ENCODE assay signal across 1 cellular context in the genomic region with DNA sequence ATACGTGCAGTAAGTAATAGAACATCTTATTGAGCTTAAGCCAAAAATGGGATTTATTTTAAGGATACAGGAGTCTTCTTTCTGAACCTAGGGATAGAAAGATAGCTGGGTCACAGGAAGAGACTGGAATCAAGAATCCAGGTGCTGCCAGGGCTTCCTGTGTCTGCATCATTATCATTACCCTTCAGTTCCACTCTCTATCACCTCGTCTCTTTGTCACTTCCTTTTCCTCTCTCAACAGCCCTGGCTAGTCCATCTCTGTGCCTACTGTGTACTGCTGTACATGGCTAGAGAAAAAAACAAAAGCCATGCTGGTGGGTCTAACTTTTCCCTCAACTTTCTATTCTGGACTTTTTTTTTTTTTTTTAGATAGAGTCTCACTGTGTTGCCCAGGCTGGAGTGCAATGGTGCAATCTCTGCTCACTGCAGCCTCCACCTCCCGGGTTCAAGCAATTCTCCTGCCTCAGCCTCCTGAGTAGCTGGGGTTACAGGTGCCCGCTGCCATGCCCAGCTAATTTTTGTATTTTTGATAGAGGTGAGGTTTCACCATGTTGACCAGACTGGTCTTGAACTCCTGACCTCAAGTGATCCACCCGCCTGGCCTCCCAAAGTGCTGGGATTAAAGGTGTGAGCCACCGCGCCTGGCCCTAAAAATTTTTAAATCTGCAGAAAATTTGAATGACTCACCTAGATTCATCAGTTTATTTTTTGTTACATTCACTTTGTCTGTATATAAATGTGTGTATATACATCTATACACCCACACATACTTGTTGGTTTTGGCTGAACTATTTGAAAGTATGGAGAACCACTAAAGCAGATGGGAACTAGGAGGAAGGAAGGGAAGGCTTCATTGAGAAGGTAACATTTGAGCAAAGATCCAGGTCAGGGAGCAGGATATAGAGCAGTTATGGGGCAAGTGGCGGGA.
TF ChIP-seq lines count a peak whose summit lies in the region.

No MANE protein-coding gene starts in this region.

TF ChIP-seq in GM23338, 12 proteins besides CTCF, POLR2A, EP300 and RAD21 (continued from another document):
- TF ChIP-seq, protein P1, sequence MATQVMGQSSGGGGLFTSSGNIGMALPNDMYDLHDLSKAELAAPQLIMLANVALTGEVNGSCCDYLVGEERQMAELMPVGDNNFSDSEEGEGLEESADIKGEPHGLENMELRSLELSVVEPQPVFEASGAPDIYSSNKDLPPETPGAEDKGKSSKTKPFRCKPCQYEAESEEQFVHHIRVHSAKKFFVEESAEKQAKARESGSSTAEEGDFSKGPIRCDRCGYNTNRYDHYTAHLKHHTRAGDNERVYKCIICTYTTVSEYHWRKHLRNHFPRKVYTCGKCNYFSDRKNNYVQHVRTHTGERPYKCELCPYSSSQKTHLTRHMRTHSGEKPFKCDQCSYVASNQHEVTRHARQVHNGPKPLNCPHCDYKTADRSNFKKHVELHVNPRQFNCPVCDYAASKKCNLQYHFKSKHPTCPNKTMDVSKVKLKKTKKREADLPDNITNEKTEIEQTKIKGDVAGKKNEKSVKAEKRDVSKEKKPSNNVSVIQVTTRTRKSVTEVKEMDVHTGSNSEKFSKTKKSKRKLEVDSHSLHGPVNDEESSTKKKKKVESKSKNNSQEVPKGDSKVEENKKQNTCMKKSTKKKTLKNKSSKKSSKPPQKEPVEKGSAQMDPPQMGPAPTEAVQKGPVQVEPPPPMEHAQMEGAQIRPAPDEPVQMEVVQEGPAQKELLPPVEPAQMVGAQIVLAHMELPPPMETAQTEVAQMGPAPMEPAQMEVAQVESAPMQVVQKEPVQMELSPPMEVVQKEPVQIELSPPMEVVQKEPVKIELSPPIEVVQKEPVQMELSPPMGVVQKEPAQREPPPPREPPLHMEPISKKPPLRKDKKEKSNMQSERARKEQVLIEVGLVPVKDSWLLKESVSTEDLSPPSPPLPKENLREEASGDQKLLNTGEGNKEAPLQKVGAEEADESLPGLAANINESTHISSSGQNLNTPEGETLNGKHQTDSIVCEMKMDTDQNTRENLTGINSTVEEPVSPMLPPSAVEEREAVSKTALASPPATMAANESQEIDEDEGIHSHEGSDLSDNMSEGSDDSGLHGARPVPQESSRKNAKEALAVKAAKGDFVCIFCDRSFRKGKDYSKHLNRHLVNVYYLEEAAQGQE (IDR thresholded peaks at IDR 0.05; ENCODE audit: unreplicated experiment), result no peak
- TF ChIP-seq, protein P2, sequence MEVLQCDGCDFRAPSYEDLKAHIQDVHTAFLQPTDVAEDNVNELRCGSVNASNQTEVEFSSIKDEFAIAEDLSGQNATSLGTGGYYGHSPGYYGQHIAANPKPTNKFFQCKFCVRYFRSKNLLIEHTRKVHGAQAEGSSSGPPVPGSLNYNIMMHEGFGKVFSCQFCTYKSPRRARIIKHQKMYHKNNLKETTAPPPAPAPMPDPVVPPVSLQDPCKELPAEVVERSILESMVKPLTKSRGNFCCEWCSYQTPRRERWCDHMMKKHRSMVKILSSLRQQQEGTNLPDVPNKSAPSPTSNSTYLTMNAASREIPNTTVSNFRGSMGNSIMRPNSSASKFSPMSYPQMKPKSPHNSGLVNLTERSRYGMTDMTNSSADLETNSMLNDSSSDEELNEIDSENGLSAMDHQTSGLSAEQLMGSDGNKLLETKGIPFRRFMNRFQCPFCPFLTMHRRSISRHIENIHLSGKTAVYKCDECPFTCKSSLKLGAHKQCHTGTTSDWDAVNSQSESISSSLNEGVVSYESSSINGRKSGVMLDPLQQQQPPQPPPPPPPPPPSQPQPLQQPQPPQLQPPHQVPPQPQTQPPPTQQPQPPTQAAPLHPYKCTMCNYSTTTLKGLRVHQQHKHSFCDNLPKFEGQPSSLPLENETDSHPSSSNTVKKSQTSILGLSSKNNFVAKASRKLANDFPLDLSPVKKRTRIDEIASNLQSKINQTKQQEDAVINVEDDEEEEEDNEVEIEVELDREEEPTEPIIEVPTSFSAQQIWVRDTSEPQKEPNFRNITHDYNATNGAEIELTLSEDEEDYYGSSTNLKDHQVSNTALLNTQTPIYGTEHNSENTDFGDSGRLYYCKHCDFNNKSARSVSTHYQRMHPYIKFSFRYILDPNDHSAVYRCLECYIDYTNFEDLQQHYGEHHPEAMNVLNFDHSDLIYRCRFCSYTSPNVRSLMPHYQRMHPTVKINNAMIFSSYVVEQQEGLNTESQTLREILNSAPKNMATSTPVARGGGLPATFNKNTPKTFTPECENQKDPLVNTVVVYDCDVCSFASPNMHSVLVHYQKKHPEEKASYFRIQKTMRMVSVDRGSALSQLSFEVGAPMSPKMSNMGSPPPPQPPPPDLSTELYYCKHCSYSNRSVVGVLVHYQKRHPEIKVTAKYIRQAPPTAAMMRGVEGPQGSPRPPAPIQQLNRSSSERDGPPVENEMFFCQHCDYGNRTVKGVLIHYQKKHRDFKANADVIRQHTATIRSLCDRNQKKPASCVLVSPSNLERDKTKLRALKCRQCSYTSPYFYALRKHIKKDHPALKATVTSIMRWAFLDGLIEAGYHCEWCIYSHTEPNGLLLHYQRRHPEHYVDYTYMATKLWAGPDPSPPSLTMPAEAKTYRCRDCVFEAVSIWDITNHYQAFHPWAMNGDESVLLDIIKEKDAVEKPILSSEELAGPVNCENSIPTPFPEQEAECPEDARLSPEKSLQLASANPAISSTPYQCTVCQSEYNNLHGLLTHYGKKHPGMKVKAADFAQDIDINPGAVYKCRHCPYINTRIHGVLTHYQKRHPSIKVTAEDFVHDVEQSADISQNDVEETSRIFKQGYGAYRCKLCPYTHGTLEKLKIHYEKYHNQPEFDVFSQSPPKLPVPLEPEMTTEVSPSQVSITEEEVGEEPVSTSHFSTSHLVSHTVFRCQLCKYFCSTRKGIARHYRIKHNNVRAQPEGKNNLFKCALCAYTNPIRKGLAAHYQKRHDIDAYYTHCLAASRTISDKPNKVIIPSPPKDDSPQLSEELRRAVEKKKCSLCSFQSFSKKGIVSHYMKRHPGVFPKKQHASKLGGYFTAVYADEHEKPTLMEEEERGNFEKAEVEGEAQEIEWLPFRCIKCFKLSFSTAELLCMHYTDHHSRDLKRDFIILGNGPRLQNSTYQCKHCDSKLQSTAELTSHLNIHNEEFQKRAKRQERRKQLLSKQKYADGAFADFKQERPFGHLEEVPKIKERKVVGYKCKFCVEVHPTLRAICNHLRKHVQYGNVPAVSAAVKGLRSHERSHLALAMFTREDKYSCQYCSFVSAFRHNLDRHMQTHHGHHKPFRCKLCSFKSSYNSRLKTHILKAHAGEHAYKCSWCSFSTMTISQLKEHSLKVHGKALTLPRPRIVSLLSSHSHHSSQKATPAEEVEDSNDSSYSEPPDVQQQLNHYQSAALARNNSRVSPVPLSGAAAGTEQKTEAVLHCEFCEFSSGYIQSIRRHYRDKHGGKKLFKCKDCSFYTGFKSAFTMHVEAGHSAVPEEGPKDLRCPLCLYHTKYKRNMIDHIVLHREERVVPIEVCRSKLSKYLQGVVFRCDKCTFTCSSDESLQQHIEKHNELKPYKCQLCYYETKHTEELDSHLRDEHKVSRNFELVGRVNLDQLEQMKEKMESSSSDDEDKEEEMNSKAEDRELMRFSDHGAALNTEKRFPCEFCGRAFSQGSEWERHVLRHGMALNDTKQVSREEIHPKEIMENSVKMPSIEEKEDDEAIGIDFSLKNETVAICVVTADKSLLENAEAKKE (CRISPR knock-in tag; IDR thresholded peaks at IDR 0.05), result no peak
TF ChIP-seq in GM23338: peak in this region for 0.
